Comparison of ENCODE assay signal across 22 cellular contexts in genomic region chr7:25781704-25782103, GRCh38.
DNase-seq lines count a peak whose midpoint lies in the region; ATAC-seq, FAIRE-seq and TF ChIP-seq lines count a peak whose summit lies in the region.
"Had no signal": no experiment of that assay in that cellular context is flagged by ENCODE, and none has a peak within 500 bp of the region (broad histone marks: within the 10 kb centered on the region; RNA-seq: fewer than 3 reads in every experiment).

No MANE protein-coding gene starts in this region.

- 0% methylated on average over 1 of the region's 1 CpG for WGBS in K562 (ENCODE audit: insufficient coverage, low coverage, missing lambda C conversion rate)
- 50% methylated on average over 1 of the region's 1 CpG; no CpG with 5 or more reads in 1 of the 2 donors for WGBS in esophagus squamous epithelium, 2 donors
- 82 to 87% (median 83%) methylated on average over 1 of the region's 1 CpG for WGBS in ovary, 3 donors

- H4K20me1 ChIP-seq in Karpas-422 (ENCODE audit: insufficient read depth, low read depth, low read length) (no peaks in the 10 kb centered on the region), K562 (replicated peaks; ENCODE audit: control insufficient read depth, insufficient read depth, low read length) (no peaks in the 10 kb centered on the region)

- TF ChIP-seq EP300 in K562 (IDR thresholded peaks at IDR 0.05; ENCODE audit: low read length) (no peak), ovary (IDR thresholded peaks at IDR 0.05) (no peak)

- H3K79me2 ChIP-seq in Karpas-422 (ENCODE audit: low read length) (no peaks in the 10 kb centered on the region), K562 (ENCODE audit: control insufficient read depth, insufficient read depth, low read length) (no peaks in the 10 kb centered on the region)

- H2AFZ ChIP-seq in Karpas-422 (ENCODE audit: low read length), result no peak overlapping the region
- no peak overlapping the region for H2AFZ ChIP-seq in K562 (ENCODE audit: low read depth, low read length)

- H3K9me3 ChIP-seq in Karpas-422 (ENCODE audit: low read length), result no peaks in the 10 kb centered on the region
- H3K9me3 ChIP-seq in K562 (replicated peaks; ENCODE audit: control insufficient read depth, insufficient read depth, low read depth, low read length), result no peaks in the 10 kb centered on the region
- H3K9me3 ChIP-seq in esophagus squamous epithelium, result no peaks in the 10 kb centered on the region
- H3K9me3 ChIP-seq in ovary, result no peaks in the 10 kb centered on the region
- H3K9me3 ChIP-seq: BE2C had no signal

- H3K9me2 ChIP-seq in Karpas-422 (replicated peaks; ENCODE audit: insufficient read depth, low read length), result no peaks in the 10 kb centered on the region

- H3K4me1 ChIP-seq in Karpas-422 (ENCODE audit: low read length) (no peaks in the 10 kb centered on the region), K562 (replicated peaks in 1 of 2; ENCODE audit: control insufficient read depth in 2 of 2, insufficient read depth in 2 of 2, low read length in 2 of 2) (no peaks in the 10 kb centered on the region), esophagus squamous epithelium (peaks cover 0 to 4% (median 0%) of the 10 kb centered on the region in 3 donors), ovary (ENCODE audit: insufficient read depth) (peaks cover 2% of the 10 kb centered on the region)

- CTCF ChIA-PET in K562 (lab: Yijun Ruan, JAX; ENCODE audit: low intra/inter-chr PET ratio), result no interaction called here

- no TSS peak for BruUV-seq in K562 (replicated peaks; lab: Mats Ljungman, UMichigan)

- H3K9ac ChIP-seq in Karpas-422 (ENCODE audit: low read length), result no peak overlapping the region
- no peak overlapping the region for H3K9ac ChIP-seq in K562 (ENCODE audit: insufficient read depth in 1 of 2, low read depth in 2 of 2, low read length in 2 of 2)

- ATAC-seq in K562, result no peak
- no peak for ATAC-seq in esophagus mucosa
- ATAC-seq: HCT116 had no signal

- H3K4me2 ChIP-seq in Karpas-422 (ENCODE audit: low read depth, low read length, poor library complexity, severe bottlenecking) (no peak overlapping the region), K562 (ENCODE audit: insufficient read depth, low read length) (no peak overlapping the region)

- TF ChIP-seq RAD21 in K562 (CRISPR knock-in tag; conservative IDR thresholded peaks at IDR 0.05 in 1 of 2, IDR thresholded peaks at IDR 0.05 in 1 of 2), result no peak

- TF ChIP-seq CTCF in K562 (IDR thresholded peaks at IDR 0.05 in 2 of 3, conservative IDR thresholded peaks at IDR 0.05 in 1 of 3; ENCODE audit: insufficient read depth in 2 of 3, low read depth in 1 of 3, low read length in 3 of 3) (no peak), esophagus squamous epithelium (IDR thresholded peaks at IDR 0.05) (no peak), ovary (IDR thresholded peaks at IDR 0.05) (no peak)

- H3K27me3 ChIP-seq in Karpas-422 (ENCODE audit: low read length), result no peaks in the 10 kb centered on the region
- peaks cover 0 to 6% of the 10 kb centered on the region in 2 experiments; a peak in 3 of 5 replicates for H3K27me3 ChIP-seq in K562 (ENCODE audit: control insufficient read depth in 2 of 2, insufficient read depth in 2 of 2, low read length in 2 of 2)
- H3K27me3 ChIP-seq in esophagus squamous epithelium, result no peaks in the 10 kb centered on the region
- H3K27me3 ChIP-seq in ovary, result no peaks in the 10 kb centered on the region
- H3K27me3 ChIP-seq: BE2C had no signal

- no peak overlapping the region for H3K4me3 ChIP-seq in Karpas-422 (ENCODE audit: low read length)
- no peak overlapping the region for H3K4me3 ChIP-seq in K562
- no peak overlapping the region for H3K4me3 ChIP-seq in esophagus squamous epithelium
- H3K4me3 ChIP-seq in ovary, result no peak overlapping the region

- TF ChIP-seq POLR2A in K562 (conservative IDR thresholded peaks at IDR 0.05) (no peak), esophagus squamous epithelium (IDR thresholded peaks at IDR 0.05) (no peak), ovary (IDR thresholded peaks at IDR 0.05) (no peak)

- DNase-seq in Karpas-422 (peak; percentile 21), NCI-H446 treated with DMSO at 0.1 percent for 48 hours (lab: John Stamatoyannopoulos, UW) (peak; percentile 63), K562 (ENCODE audit: extremely low read depth in 1 of 4, low spot score in 3 of 4) (no peak), esophagus squamous epithelium (lab: John Stamatoyannopoulos, UW) (no peak), ovary (no peak)
- no peak for DNase-seq in activated CD4-positive, alpha-beta T cell treated with anti-CD3 and anti-CD28 coated beads, Interleukin-2, amount 50 U/mL, for 48 hours
- DNase-seq: ACHN; BE2C; CD4-positive, CD25-positive, alpha-beta regulatory T cell; CD8-positive, alpha-beta memory T cell; COR-L47; DMS153; DMS79; GDM1; GOT3; H7; HFFc6; IMR-90 had no signal

- in situ Hi-C loops in K562 (cut with MboI), result no loop called here

- no peaks in the 10 kb centered on the region for H3K9me1 ChIP-seq in K562 (ENCODE audit: control insufficient read depth, insufficient read depth, low read length)

- POLR2A ChIA-PET in K562 (lab: Yijun Ruan, JAX), result no interaction called here

- no peak for FAIRE-seq in K562 (lab: Jason Lieb, UNC)
- FAIRE-seq: A204.1, HTR-8/SVneo had no signal

- H3K36me3 ChIP-seq in Karpas-422 (ENCODE audit: insufficient read depth, low read length) (no peaks in the 10 kb centered on the region), K562 (ENCODE audit: control insufficient read depth, insufficient read depth, low read length) (no peaks in the 10 kb centered on the region), esophagus squamous epithelium (no peaks in the 10 kb centered on the region), ovary (no peaks in the 10 kb centered on the region)
- H3K36me3 ChIP-seq: BE2C had no signal

- H3K27ac ChIP-seq in Karpas-422 (ENCODE audit: low read length), result no peak overlapping the region
- no peak overlapping the region for H3K27ac ChIP-seq in K562 (ENCODE audit: extremely low read depth, low read depth, low read length)
- no peak overlapping the region for H3K27ac ChIP-seq in esophagus squamous epithelium
- H3K27ac ChIP-seq in ovary, result no peak overlapping the region

- intact Hi-C loops in K562 (cut with micrococcal nuclease), result loop anchor here (2.0 kb wide), 1 partner anchor 69 kb away; no protein-coding TSS in a partner anchor
- intact Hi-C loops in esophagus squamous epithelium (cut with DNase I), result no loop called here
- intact Hi-C loops in ovary (cut with DNase I), result loop anchor here in 1 of 4 donors (10.0 kb wide), 1 partner anchor 47 kb away; no protein-coding TSS in a partner anchor

TF ChIP-seq in K562, 482 proteins besides CTCF, POLR2A, EP300 and RAD21 (continues in another document):
- TF ChIP-seq GTF2E2 (tag; IDR thresholded peaks at IDR 0.05), result no peak
- 0 out of 2 replicates have a peak, but pooled peaks have one; percentile 4 for TF ChIP-seq MAFK (IDR thresholded peaks at IDR 0.05; ENCODE audit: low read length)
- no peak for TF ChIP-seq SP1 (CRISPR knock-in tag; IDR thresholded peaks at IDR 0.05)
- TF ChIP-seq TFE3 (CRISPR knock-in tag; IDR thresholded peaks at IDR 0.05), result no peak
- no peak for TF ChIP-seq SMARCE1 (IDR thresholded peaks at IDR 0.05)
- TF ChIP-seq MAFG (tag; conservative IDR thresholded peaks at IDR 0.05), result peak; percentile 84
- TF ChIP-seq NR4A1 (CRISPR knock-in tag; IDR thresholded peaks at IDR 0.05), result no peak
- TF ChIP-seq NR4A1 (tag; IDR thresholded peaks at IDR 0.05), result 0 out of 2 replicates have a peak, but pooled peaks have one; percentile 40
- peak; percentile 29 for TF ChIP-seq MEIS2 (IDR thresholded peaks at IDR 0.05; ENCODE audit: partially characterized antibody)
- TF ChIP-seq THAP7 (CRISPR knock-in tag; IDR thresholded peaks at IDR 0.05), result no peak
- peak; percentile 20; the same call in 1 of the 2 replicates for TF ChIP-seq CBFA2T3 (IDR thresholded peaks at IDR 0.05)
- no peak for TF ChIP-seq E2F4 (CRISPR knock-in tag; IDR thresholded peaks at IDR 0.05; ENCODE audit: low read depth)

Comparison
In these comparisons a context has a peak if more than half of its experiments do, and no peak if none do; other contexts are left out.
1. DNase-seq: peak in Karpas-422 (single experiment) and NCI-H446 treated with DMSO at 0.1 percent for 48 hours (single experiment); none in K562 (0 of 4), esophagus squamous epithelium (single experiment), activated CD4-positive, alpha-beta T cell treated with anti-CD3 and anti-CD28 coated beads, Interleukin-2, amount 50 U/mL, for 48 hours (0 of 2) and ovary (0 of 5).